In the genomic region with DNA sequence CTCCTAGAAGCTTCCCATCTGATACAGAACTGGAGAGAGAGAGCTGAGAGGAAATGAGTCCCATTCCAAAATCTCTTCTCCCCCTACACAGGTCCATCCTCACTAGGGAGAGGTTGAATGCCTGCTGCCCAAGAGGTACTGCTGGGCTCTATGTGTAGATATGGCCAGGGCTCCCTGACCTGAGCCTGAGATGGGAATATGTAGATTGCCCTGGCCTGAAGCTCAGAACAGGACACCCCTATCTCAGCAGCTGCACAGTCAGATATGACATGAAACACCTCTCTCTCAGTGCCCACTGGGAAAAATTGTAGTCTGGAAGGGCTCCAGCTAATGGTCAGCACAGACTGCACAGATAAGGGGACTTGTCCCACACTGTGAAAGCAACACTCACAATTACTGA, we compare ENCODE assay signal across 11 cellular contexts. TPM values are rescaled to one million over a fixed set of nuclear protein-coding genes. Genes with fewer than 3 reads are reported as not detected.
DNase-seq lines count a peak whose midpoint lies in the region; ATAC-seq and TF ChIP-seq lines count a peak whose summit lies in the region.
"Had no signal": no experiment of that assay in that cellular context is flagged by ENCODE, and none has a peak within 500 bp of the region (broad histone marks: within the 10 kb centered on the region; RNA-seq: fewer than 3 reads in every experiment).

No MANE protein-coding gene starts in this region.

- H3K9me3 ChIP-seq in PC-3 (ENCODE audit: low read length) (no peaks in the 10 kb centered on the region), sigmoid colon (no peaks in the 10 kb centered on the region), T-helper 17 cell (ENCODE audit: control insufficient read depth, low read length, poor library complexity, severe bottlenecking) (no peaks in the 10 kb centered on the region)

- no peak overlapping the region for H3K4me3 ChIP-seq in PC-3 (ENCODE audit: low read length)
- H3K4me3 ChIP-seq in fibroblast of the aortic adventitia (ENCODE audit: low read depth, low read length): no peak overlapping the region
- H3K4me3 ChIP-seq in sigmoid colon: no peak overlapping the region

- no peak for TF ChIP-seq EP300 in sigmoid colon (IDR thresholded peaks at IDR 0.05)

- CTCF ChIA-PET in PC-3 (lab: Charles Lee): no interaction called here

- no peak for DNase-seq in PC-3
- DNase-seq in fibroblast of the aortic adventitia (ENCODE audit: low read depth): peak; percentile 20
- no peak for DNase-seq in sigmoid colon
- no peak for DNase-seq in activated T-cell treated with anti-CD3 and anti-CD28 coated beads, Interleukin-2, amount 50 U/mL, for 1 hour
- DNase-seq in T-helper 17 cell: no peak
- DNase-seq: activated CD4-positive, alpha-beta T cell treated with anti-CD3 and anti-CD28 coated beads, Interleukin-2, amount 50 U/mL, for 1 hour; CD4-positive, CD25-positive, alpha-beta regulatory T cell; NCI-H1436 had no signal

- H3K27ac Mint-ChIP-seq in T-helper 17 cell: no peak overlapping the region
- H3K27ac Mint-ChIP-seq: CD4-positive, CD25-positive, alpha-beta regulatory T cell had no signal

- no peak overlapping the region; the same call in 1 of the 2 replicates for H3K9ac ChIP-seq in PC-3 (ENCODE audit: low read length)

- H3K4me1 Mint-ChIP-seq in T-helper 17 cell: no peaks in the 10 kb centered on the region
- H3K4me1 Mint-ChIP-seq: CD4-positive, CD25-positive, alpha-beta regulatory T cell had no signal

- POLR2A ChIA-PET in PC-3 (lab: Charles Lee; ENCODE audit: unreplicated experiment): interaction anchor here (0.8 kb wide), 1 partner anchor 11 kb away, joined by 3 read pairs; no protein-coding TSS in a partner anchor

- H2AFZ ChIP-seq in PC-3 (ENCODE audit: low read length): 0 out of 2 replicates have a peak overlapping the region, but pooled peaks have one; percentile 17

- H3K27me3 ChIP-seq in PC-3 (ENCODE audit: low read length) (no peaks in the 10 kb centered on the region), sigmoid colon (no peaks in the 10 kb centered on the region)

- H3F3A ChIP-seq in PC-3 (ENCODE audit: low read length, unreplicated experiment): no peaks in the 10 kb centered on the region

- ATAC-seq in PC-3: no peak; the same call in 1 of the 2 replicates
- ATAC-seq in HG03565 (IDR thresholded peaks at IDR 0.05; ENCODE audit: unreplicated experiment): no peak
- ATAC-seq in T-helper 17 cell: no peak

- H3K4me2 ChIP-seq in PC-3 (ENCODE audit: low read length): peak overlapping the region; percentile 65

- no peaks in the 10 kb centered on the region for H3K9me2 ChIP-seq in PC-3 (replicated peaks; ENCODE audit: low read length)

- H3K4me1 ChIP-seq in PC-3 (ENCODE audit: insufficient read depth, low read length) (peaks cover 33% of the 10 kb centered on the region), sigmoid colon (peaks cover 0 to 20% (median 18%) of the 10 kb centered on the region in 4 donors)

- no TSS peak for BruUV-seq in PC-3 (replicated peaks; lab: Mats Ljungman, UMichigan)

- H4K20me1 ChIP-seq in PC-3 (ENCODE audit: low read length): no peaks in the 10 kb centered on the region

- intact Hi-C loops in PC-3 (cut with micrococcal nuclease) (loop anchor here (1.0 to 5.0 kb wide), 3 partner anchors 12 to 112 kb away; partner anchors contain the start of gene IFIT3), sigmoid colon (cut with DNase I) (no loop called here)

- H3K4me3 Mint-ChIP-seq in T-helper 17 cell: no peak overlapping the region
- H3K4me3 Mint-ChIP-seq: CD4-positive, CD25-positive, alpha-beta regulatory T cell; neural crest cell had no signal

- no peak for TF ChIP-seq POLR2A in sigmoid colon (IDR thresholded peaks at IDR 0.05)

- H3K27me3 Mint-ChIP-seq in T-helper 17 cell: peaks cover 12% of the 10 kb centered on the region
- H3K27me3 Mint-ChIP-seq: CD4-positive, CD25-positive, alpha-beta regulatory T cell had no signal

- H3K79me2 ChIP-seq in PC-3 (ENCODE audit: low read length): no peaks in the 10 kb centered on the region

- H3K36me3 ChIP-seq in PC-3 (ENCODE audit: low read depth, low read length) (no peaks in the 10 kb centered on the region), sigmoid colon (no peaks in the 10 kb centered on the region)

- H3K27ac ChIP-seq in PC-3 (ENCODE audit: low read length): peak overlapping the region; percentile 85
- H3K27ac ChIP-seq in sigmoid colon: peak overlapping the region; percentile 69 to 79 (median 76)

- TF ChIP-seq CTCF in PC-3 (conservative IDR thresholded peaks at IDR 0.05; ENCODE audit: low read depth, low read length) (no peak), fibroblast of the aortic adventitia (IDR thresholded peaks at IDR 0.05; ENCODE audit: insufficient read depth, low read length) (no peak), sigmoid colon (IDR thresholded peaks at IDR 0.05) (no peak)

- H3K36me3 Mint-ChIP-seq in T-helper 17 cell (ENCODE audit: low read depth): no peaks in the 10 kb centered on the region
- H3K36me3 Mint-ChIP-seq: CD4-positive, CD25-positive, alpha-beta regulatory T cell had no signal

RNA-seq across cellular contexts. Expression of gene IFIT1B, which starts 3.1 kb away (rescaled TPM):
- total RNA-seq in PC-3 (2014; rRNA removed) (not detected in 2 replicates), fibroblast of the aortic adventitia (ENCODE audit: low replicate concordance) (not detected in 2 replicates), sigmoid colon (not detected), T-helper 17 cell (not detected)
- polyA plus RNA-seq in sigmoid colon: not detected
- total RNA-seq: CD4-positive, CD25-positive, alpha-beta regulatory T cell; neural crest cell had no signal
- polyA plus RNA-seq: adipose tissue had no signal

RNA-seq across cellular contexts. Expression of gene IFIT1, which starts 17.7 kb away (rescaled TPM):
- 14.1 and 19.6 TPM in 2 replicates for total RNA-seq in PC-3 (2014; rRNA removed)
- 13.6 and 172 TPM in 2 replicates for total RNA-seq in fibroblast of the aortic adventitia (ENCODE audit: low replicate concordance)
- total RNA-seq in sigmoid colon: 10 to 100 TPM; 11.8 to 33.5 (median 20.9) TPM
- polyA plus RNA-seq in sigmoid colon: 10 to 100 TPM in 1 of 3 donors, 1 to 10 TPM in 2; 6.9 to 27.1 (median 7.2) TPM
- total RNA-seq in T-helper 17 cell: 1 to 10 TPM; 1.9 to 3.8 TPM

RNA-seq across cellular contexts. Expression of gene IFIT5, which starts 39.7 kb away (rescaled TPM):
- total RNA-seq in PC-3 (2014; rRNA removed) (8.9 and 10.7 TPM in 2 replicates), fibroblast of the aortic adventitia (ENCODE audit: low replicate concordance) (30.7 and 36.0 TPM in 2 replicates), sigmoid colon (10 to 100 TPM; 10.2 to 24.3 (median 19.3) TPM), T-helper 17 cell (10 to 100 TPM; 12.7 to 15.2 TPM)
- 1 to 10 TPM; 5.3 to 9.6 (median 6.0) TPM for polyA plus RNA-seq in sigmoid colon

RNA-seq across cellular contexts. Expression of gene IFIT3, which starts 46.9 kb away (rescaled TPM):
- 5.0 and 7.1 TPM in 2 replicates for total RNA-seq in PC-3 (2014; rRNA removed)
- 23.1 and 88.3 TPM in 2 replicates for total RNA-seq in fibroblast of the aortic adventitia (ENCODE audit: low replicate concordance)
- 10 to 100 TPM in 2 of 4 donors, 1 to 10 TPM in 2; 8.0 to 20.7 (median 10.5) TPM for total RNA-seq in sigmoid colon
- polyA plus RNA-seq in sigmoid colon: 10 to 100 TPM in 1 of 3 donors, 1 to 10 TPM in 2; 4.9 to 36.1 (median 7.2) TPM
- 10 to 100 TPM in 1 of 2 donors, 1 to 10 TPM in 1; 5.4 to 10.3 TPM for total RNA-seq in T-helper 17 cell
